ENCODE assay signal across 29 cellular contexts in the genomic region with DNA sequence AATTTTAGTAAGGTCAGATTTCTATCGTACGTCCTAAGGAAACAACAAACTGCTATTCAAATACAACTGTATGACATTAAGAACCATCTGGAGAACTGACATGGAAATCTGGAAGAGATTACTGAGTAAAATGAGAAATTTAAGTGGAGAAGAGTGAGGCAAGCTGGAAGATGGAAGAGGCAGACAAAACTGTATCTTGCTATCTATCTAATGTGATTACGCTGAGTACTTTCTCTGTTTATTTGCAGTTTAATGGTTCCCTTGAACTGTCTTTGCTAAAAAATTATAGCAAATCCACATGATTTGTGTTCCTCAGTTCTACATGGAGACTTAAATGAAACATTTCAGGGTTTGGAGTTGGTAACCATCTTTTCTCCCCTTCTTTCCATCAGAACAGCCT.
"Had no signal": no experiment of that assay in that cellular context is flagged by ENCODE, and none has a peak within 500 bp of the region (broad histone marks: within the 10 kb centered on the region; RNA-seq: fewer than 3 reads in every experiment).

No MANE protein-coding gene starts in this region.

- H3K27me3 ChIP-seq: esophagus squamous epithelium, heart right ventricle, left lung, ovary, sigmoid colon, stomach, thyroid gland, vagina had no signal

- H3K9me3 ChIP-seq: esophagus squamous epithelium, heart right ventricle, left lung, ovary, psoas muscle, sigmoid colon, stomach, thyroid gland, vagina had no signal

- H3K4me1 Mint-ChIP-seq: naive thymus-derived CD4-positive, alpha-beta T cell; nephron; stimulated activated effector memory CD8-positive, alpha-beta T cell treated with anti-CD3 and anti-CD28 coated beads, Interleukin-12 subunit alpha, Interleukin-12 subunit beta, amount 100 ng/mL, for 72 hours had no signal

- DNase-seq: effector CD8-positive, alpha-beta T cell; erythroblast; esophagus squamous epithelium; foreskin melanocyte; glutamatergic neuron; heart right ventricle; hippocampal formation; left cardiac atrium; left lung; mesenchymal stem cell; midbrain; naive thymus-derived CD4-positive, alpha-beta T cell; occipital lobe; ovary; posterior cingulate gyrus; psoas muscle; right cardiac atrium; sigmoid colon; stimulated activated CD4-positive, alpha-beta T cell treated with anti-CD3 and anti-CD28 coated beads, Interleukin-2, amount 100 ng/mL, for 24 hours; stimulated activated CD4-positive, alpha-beta T cell treated with anti-CD3 and anti-CD28 coated beads, Interleukin-4, amount 100 ng/mL, for 24 hours; stimulated activated naive CD4-positive, alpha-beta T cell treated with Interleukin-2 at 50 U/mL for 16 hours; stomach; thyroid gland; trophoblast cell had no signal

- H3K4me1 ChIP-seq: esophagus squamous epithelium, left lung, psoas muscle, sigmoid colon, stomach, vagina had no signal

- H3K36me3 ChIP-seq: esophagus squamous epithelium, heart right ventricle, left lung, ovary, sigmoid colon, stomach, thyroid gland, vagina had no signal

- H3K27ac ChIP-seq: esophagus squamous epithelium, heart right ventricle, left lung, ovary, psoas muscle, sigmoid colon, stomach, thyroid gland, vagina had no signal

- H3K4me3 Mint-ChIP-seq: dendritic cell treated with granulocyte-macrophage colony-stimulating factor and Interleukin-4, amounts not matched to agents 40 ng/mL and 50 ng/mL, for 4 days; naive thymus-derived CD4-positive, alpha-beta T cell; nephron; stimulated activated effector memory CD8-positive, alpha-beta T cell treated with anti-CD3 and anti-CD28 coated beads, Interleukin-12 subunit alpha, Interleukin-12 subunit beta, amount 100 ng/mL, for 72 hours had no signal

- H3K27me3 Mint-ChIP-seq: dendritic cell treated with granulocyte-macrophage colony-stimulating factor and Interleukin-4, amounts not matched to agents 40 ng/mL and 50 ng/mL, for 4 days; naive thymus-derived CD4-positive, alpha-beta T cell had no signal

- H3K4me3 ChIP-seq: esophagus squamous epithelium, heart right ventricle, left lung, ovary, psoas muscle, sigmoid colon, stomach, thyroid gland, vagina had no signal

- H3K36me3 Mint-ChIP-seq: stimulated activated effector memory CD8-positive, alpha-beta T cell treated with anti-CD3 and anti-CD28 coated beads, Interleukin-12 subunit alpha, Interleukin-12 subunit beta, amount 100 ng/mL, for 72 hours had no signal

- H3K27ac Mint-ChIP-seq: dendritic cell treated with granulocyte-macrophage colony-stimulating factor and Interleukin-4, amounts not matched to agents 40 ng/mL and 50 ng/mL, for 4 days; naive thymus-derived CD4-positive, alpha-beta T cell; nephron; stimulated activated effector memory CD8-positive, alpha-beta T cell treated with anti-CD3 and anti-CD28 coated beads, Interleukin-12 subunit alpha, Interleukin-12 subunit beta, amount 100 ng/mL, for 72 hours had no signal

- FAIRE-seq: islet of Langerhans had no signal

- ATAC-seq: heart right ventricle; left cardiac atrium; left lung; naive thymus-derived CD4-positive, alpha-beta T cell; psoas muscle; right cardiac atrium; stimulated activated effector memory CD8-positive, alpha-beta T cell treated with anti-CD3 and anti-CD28 coated beads, Interleukin-12 subunit alpha, Interleukin-12 subunit beta, amount 100 ng/mL, for 72 hours had no signal
